Comparison of ENCODE assay signal across 1 cellular context in the genomic region with DNA sequence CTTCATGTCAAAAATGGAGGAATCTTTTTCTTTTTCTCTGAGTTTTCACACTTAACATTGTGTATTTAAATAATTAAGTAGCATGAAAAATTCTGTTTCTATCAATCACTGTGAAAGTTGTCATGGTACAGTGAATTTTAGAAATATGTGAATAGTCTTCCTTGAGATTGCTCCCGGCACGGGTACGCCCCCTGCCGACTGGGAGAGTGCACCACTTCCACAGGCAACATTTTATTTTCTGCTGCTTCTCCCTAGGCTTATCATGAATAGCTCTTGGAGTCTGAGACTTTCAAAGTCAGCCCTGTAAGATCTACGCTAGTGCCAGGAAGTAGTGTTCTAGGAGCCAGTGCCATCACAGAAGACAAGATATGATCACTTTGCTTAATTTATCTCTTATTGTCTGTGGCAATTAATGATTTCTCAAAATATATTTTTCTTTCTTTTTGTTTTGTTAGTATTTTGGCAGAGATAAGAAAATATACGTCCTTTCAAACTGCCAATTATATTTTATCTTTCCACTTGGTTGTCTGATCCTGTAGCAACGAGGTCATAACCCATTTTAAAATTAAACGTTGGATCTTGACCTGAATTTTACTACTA.
TF ChIP-seq lines count a peak whose summit lies in the region.

No MANE protein-coding gene starts in this region.

TF ChIP-seq in H1, 55 proteins besides CTCF, POLR2A, EP300 and RAD21 (continued from another document):
- TF ChIP-seq, protein P1, sequence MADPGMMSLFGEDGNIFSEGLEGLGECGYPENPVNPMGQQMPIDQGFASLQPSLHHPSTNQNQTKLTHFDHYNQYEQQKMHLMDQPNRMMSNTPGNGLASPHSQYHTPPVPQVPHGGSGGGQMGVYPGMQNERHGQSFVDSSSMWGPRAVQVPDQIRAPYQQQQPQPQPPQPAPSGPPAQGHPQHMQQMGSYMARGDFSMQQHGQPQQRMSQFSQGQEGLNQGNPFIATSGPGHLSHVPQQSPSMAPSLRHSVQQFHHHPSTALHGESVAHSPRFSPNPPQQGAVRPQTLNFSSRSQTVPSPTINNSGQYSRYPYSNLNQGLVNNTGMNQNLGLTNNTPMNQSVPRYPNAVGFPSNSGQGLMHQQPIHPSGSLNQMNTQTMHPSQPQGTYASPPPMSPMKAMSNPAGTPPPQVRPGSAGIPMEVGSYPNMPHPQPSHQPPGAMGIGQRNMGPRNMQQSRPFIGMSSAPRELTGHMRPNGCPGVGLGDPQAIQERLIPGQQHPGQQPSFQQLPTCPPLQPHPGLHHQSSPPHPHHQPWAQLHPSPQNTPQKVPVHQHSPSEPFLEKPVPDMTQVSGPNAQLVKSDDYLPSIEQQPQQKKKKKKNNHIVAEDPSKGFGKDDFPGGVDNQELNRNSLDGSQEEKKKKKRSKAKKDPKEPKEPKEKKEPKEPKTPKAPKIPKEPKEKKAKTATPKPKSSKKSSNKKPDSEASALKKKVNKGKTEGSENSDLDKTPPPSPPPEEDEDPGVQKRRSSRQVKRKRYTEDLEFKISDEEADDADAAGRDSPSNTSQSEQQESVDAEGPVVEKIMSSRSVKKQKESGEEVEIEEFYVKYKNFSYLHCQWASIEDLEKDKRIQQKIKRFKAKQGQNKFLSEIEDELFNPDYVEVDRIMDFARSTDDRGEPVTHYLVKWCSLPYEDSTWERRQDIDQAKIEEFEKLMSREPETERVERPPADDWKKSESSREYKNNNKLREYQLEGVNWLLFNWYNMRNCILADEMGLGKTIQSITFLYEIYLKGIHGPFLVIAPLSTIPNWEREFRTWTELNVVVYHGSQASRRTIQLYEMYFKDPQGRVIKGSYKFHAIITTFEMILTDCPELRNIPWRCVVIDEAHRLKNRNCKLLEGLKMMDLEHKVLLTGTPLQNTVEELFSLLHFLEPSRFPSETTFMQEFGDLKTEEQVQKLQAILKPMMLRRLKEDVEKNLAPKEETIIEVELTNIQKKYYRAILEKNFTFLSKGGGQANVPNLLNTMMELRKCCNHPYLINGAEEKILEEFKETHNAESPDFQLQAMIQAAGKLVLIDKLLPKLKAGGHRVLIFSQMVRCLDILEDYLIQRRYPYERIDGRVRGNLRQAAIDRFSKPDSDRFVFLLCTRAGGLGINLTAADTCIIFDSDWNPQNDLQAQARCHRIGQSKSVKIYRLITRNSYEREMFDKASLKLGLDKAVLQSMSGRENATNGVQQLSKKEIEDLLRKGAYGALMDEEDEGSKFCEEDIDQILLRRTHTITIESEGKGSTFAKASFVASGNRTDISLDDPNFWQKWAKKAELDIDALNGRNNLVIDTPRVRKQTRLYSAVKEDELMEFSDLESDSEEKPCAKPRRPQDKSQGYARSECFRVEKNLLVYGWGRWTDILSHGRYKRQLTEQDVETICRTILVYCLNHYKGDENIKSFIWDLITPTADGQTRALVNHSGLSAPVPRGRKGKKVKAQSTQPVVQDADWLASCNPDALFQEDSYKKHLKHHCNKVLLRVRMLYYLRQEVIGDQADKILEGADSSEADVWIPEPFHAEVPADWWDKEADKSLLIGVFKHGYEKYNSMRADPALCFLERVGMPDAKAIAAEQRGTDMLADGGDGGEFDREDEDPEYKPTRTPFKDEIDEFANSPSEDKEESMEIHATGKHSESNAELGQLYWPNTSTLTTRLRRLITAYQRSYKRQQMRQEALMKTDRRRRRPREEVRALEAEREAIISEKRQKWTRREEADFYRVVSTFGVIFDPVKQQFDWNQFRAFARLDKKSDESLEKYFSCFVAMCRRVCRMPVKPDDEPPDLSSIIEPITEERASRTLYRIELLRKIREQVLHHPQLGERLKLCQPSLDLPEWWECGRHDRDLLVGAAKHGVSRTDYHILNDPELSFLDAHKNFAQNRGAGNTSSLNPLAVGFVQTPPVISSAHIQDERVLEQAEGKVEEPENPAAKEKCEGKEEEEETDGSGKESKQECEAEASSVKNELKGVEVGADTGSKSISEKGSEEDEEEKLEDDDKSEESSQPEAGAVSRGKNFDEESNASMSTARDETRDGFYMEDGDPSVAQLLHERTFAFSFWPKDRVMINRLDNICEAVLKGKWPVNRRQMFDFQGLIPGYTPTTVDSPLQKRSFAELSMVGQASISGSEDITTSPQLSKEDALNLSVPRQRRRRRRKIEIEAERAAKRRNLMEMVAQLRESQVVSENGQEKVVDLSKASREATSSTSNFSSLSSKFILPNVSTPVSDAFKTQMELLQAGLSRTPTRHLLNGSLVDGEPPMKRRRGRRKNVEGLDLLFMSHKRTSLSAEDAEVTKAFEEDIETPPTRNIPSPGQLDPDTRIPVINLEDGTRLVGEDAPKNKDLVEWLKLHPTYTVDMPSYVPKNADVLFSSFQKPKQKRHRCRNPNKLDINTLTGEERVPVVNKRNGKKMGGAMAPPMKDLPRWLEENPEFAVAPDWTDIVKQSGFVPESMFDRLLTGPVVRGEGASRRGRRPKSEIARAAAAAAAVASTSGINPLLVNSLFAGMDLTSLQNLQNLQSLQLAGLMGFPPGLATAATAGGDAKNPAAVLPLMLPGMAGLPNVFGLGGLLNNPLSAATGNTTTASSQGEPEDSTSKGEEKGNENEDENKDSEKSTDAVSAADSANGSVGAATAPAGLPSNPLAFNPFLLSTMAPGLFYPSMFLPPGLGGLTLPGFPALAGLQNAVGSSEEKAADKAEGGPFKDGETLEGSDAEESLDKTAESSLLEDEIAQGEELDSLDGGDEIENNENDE (IDR thresholded peaks at IDR 0.05; ENCODE audit: insufficient replicate concordance, low read length): no peak
- TF ChIP-seq ZNF274 (IDR thresholded peaks at IDR 0.05; ENCODE audit: borderline replicate concordance, extremely low read depth, low read length) (no peak), HDAC6 (IDR thresholded peaks at IDR 0.05; ENCODE audit: low read depth, low read length) (no peak), RBBP5 (IDR thresholded peaks at IDR 0.05; ENCODE audit: borderline replicate concordance, low read depth, low read length) (no peak)
